In the genomic region with DNA sequence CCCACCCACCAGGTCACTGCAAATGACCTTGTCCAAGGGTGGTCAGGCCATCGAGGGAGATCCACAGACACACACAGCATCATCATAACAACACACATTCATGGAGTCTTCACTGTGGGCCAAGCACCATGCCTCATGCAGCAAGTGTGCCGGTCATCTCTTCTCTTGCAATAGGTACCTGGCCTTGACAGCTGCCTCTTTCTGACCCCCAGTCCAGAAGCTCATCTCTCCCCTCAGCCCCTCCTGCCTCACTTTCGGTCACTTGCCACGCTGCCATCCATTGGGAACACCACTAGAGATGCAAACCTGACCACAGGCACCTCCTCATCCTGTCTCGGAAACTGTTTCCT, we compare ENCODE assay signal across 1 cellular context.
TF ChIP-seq lines count a peak whose summit lies in the region.

No MANE protein-coding gene starts in this region.

TF ChIP-seq in H1, 55 proteins besides CTCF, POLR2A, EP300 and RAD21:
- no peak for TF ChIP-seq KDM4A (IDR thresholded peaks at IDR 0.05; ENCODE audit: low read depth, low read length, severe bottlenecking)
- TF ChIP-seq SP2 (IDR thresholded peaks at IDR 0.05; ENCODE audit: low read length) = no peak
- TF ChIP-seq SIN3A (conservative IDR thresholded peaks at IDR 0.05 in 1 of 2, IDR thresholded peaks at IDR 0.05 in 1 of 2; ENCODE audit: low read depth in 1 of 2, low read length in 2 of 2) = no peak
- TF ChIP-seq POLR2AphosphoS5 (IDR thresholded peaks at IDR 0.05; ENCODE audit: low read depth, low read length) = no peak
- TF ChIP-seq TEAD4 (IDR thresholded peaks at IDR 0.05; ENCODE audit: low read depth, low read length) = no peak
- no peak for TF ChIP-seq SRF (IDR thresholded peaks at IDR 0.05; ENCODE audit: low read depth, low read length)
- no peak for TF ChIP-seq TBP (IDR thresholded peaks at IDR 0.05; ENCODE audit: low read depth, low read length)
- TF ChIP-seq BCL11A (IDR thresholded peaks at IDR 0.05; ENCODE audit: low read depth in 2 of 2, low read length in 2 of 2) = no peak
- TF ChIP-seq SUZ12 (IDR thresholded peaks at IDR 0.05; ENCODE audit: low read length) = no peak
- no peak for TF ChIP-seq YY1 (IDR thresholded peaks at IDR 0.05; ENCODE audit: low read depth, low read length)
- TF ChIP-seq SAP30 (IDR thresholded peaks at IDR 0.05; ENCODE audit: insufficient read depth, insufficient replicate concordance, low read length) = no peak
- TF ChIP-seq ASH2L (IDR thresholded peaks at IDR 0.05; ENCODE audit: low read length) = no peak
- TF ChIP-seq EZH2 (IDR thresholded peaks at IDR 0.05; ENCODE audit: low read depth, low read length, severe bottlenecking) = no peak
- no peak for TF ChIP-seq SP4 (IDR thresholded peaks at IDR 0.05; ENCODE audit: low read length)
- TF ChIP-seq JUN (IDR thresholded peaks at IDR 0.05; ENCODE audit: low read depth, low read length) = no peak
TF ChIP-seq in H1: peak in this region for 0.
